ENCODE assay signal across 35 cellular contexts in the genomic region with DNA sequence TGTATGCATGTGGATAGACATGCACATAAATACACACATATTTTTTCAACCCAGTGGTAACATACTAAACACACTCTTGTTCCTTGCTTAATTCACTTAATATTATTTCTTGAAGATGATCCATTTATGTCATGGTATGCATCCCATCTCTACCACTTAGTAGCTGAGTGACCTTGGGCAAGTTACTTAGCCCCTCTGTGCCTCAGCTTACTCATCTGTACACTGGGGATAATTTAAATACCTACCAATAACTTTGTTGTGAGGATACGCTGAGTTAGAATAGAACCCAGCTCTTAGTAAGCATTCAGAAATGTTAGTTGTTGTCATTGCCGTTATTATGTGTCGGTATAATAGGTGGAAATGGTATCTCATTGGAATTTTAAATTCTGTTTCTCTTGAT. TPM values are rescaled to one million over a fixed set of nuclear protein-coding genes. Genes with fewer than 3 reads are reported as not detected.
DNase-seq lines count a peak whose midpoint lies in the region; ATAC-seq, FAIRE-seq and TF ChIP-seq lines count a peak whose summit lies in the region.
"Had no signal": no experiment of that assay in that cellular context is flagged by ENCODE, and none has a peak within 500 bp of the region (broad histone marks: within the 10 kb centered on the region; RNA-seq: fewer than 3 reads in every experiment).

No MANE protein-coding gene starts in this region.

- H3K4me1 ChIP-seq in HepG2 (ENCODE audit: insufficient read depth, low read length) (peaks cover 36% of the 10 kb centered on the region), right lobe of liver (peaks cover 0 to 23% (median 10%) of the 10 kb centered on the region in 4 donors), K562 (replicated peaks in 1 of 2; ENCODE audit: control insufficient read depth in 2 of 2, insufficient read depth in 2 of 2, low read length in 2 of 2) (peaks cover 0 to 2% of the 10 kb centered on the region in 2 experiments; a peak in 1 of 5 replicates)
- H3K4me1 ChIP-seq: BE2C had no signal

- no peaks in the 10 kb centered on the region for H3K9me3 Mint-ChIP-seq in activated T-helper 17 cell treated with anti-CD3 and anti-CD28 coated beads, Interleukin-2, amount 50 U/mL, for 72 hours
- H3K9me3 Mint-ChIP-seq: CD14-positive monocyte; CD4-positive, alpha-beta memory T cell; CD4-positive, alpha-beta T cell; CD4-positive, CD25-positive, alpha-beta regulatory T cell; CD8-positive, alpha-beta memory T cell; CD8-positive, alpha-beta T cell had no signal

- H3K9ac ChIP-seq in HepG2 (ENCODE audit: insufficient read depth, low read depth, low read length): no peak overlapping the region
- no peak overlapping the region for H3K9ac ChIP-seq in K562 (ENCODE audit: insufficient read depth in 1 of 2, low read depth in 2 of 2, low read length in 2 of 2)
- H3K9ac ChIP-seq: BLaER1; BLaER1 treated with 17β-estradiol and CSF1 and Interleukin-3, amounts not matched to agents 10 nM and 100 nM had no signal

- CTCF ChIA-PET in HepG2 (lab: Yijun Ruan, JAX; ENCODE audit: low intra/inter-chr PET ratio, low total read pairs) (no interaction called here), K562 (lab: Yijun Ruan, JAX; ENCODE audit: low intra/inter-chr PET ratio) (no interaction called here)

- H3K9me1 ChIP-seq in K562 (ENCODE audit: control insufficient read depth, insufficient read depth, low read length): no peaks in the 10 kb centered on the region

- no peaks in the 10 kb centered on the region for H3K27me3 ChIP-seq in HepG2 (ENCODE audit: control insufficient read depth in 1 of 2, insufficient read depth in 2 of 2, low read length in 2 of 2)
- H3K27me3 ChIP-seq in right lobe of liver: no peaks in the 10 kb centered on the region
- no peaks in the 10 kb centered on the region for H3K27me3 ChIP-seq in K562 (ENCODE audit: control insufficient read depth in 2 of 2, insufficient read depth in 2 of 2, low read length in 2 of 2)
- H3K27me3 ChIP-seq: BE2C; BLaER1; BLaER1 treated with 17β-estradiol and CSF1 and Interleukin-3, amounts not matched to agents 10 nM and 100 nM had no signal

- no TSS peak for BruUV-seq in HepG2 (replicated peaks; lab: Mats Ljungman, UMichigan)
- BruUV-seq in K562 (replicated peaks; lab: Mats Ljungman, UMichigan): no TSS peak

- no peak overlapping the region for H3K27ac Mint-ChIP-seq in activated T-helper 17 cell treated with anti-CD3 and anti-CD28 coated beads, Interleukin-2, amount 50 U/mL, for 72 hours
- H3K27ac Mint-ChIP-seq: B cell; CD14-positive monocyte; CD4-positive, alpha-beta T cell; CD4-positive, CD25-positive, alpha-beta regulatory T cell; CD8-positive, alpha-beta memory T cell; CD8-positive, alpha-beta T cell had no signal

- peaks cover 23 to 73% of the 10 kb centered on the region in 2 experiments for H3K36me3 ChIP-seq in HepG2 (replicated peaks in 1 of 2; ENCODE audit: control insufficient read depth in 1 of 2, insufficient read depth in 2 of 2, low read length in 2 of 2)
- peaks cover 0 to 69% (median 24%) of the 10 kb centered on the region in 4 donors for H3K36me3 ChIP-seq in right lobe of liver
- H3K36me3 ChIP-seq in K562 (ENCODE audit: control insufficient read depth, insufficient read depth, low read length): peaks cover 3% of the 10 kb centered on the region; the same call in 1 of the 3 replicates
- H3K36me3 ChIP-seq: BE2C, BLaER1 had no signal

- intact Hi-C loops in HepG2 (cut with micrococcal nuclease; ENCODE audit: unreplicated experiment): loop anchor here (10.0 kb wide), 1 partner anchor 136 kb away; no protein-coding TSS in a partner anchor
- intact Hi-C loops in right lobe of liver (cut with DNase I): loop anchor here in 1 of 2 donors (10.0 kb wide), 1 partner anchor 226 kb away; no protein-coding TSS in a partner anchor
- intact Hi-C loops in K562 (cut with micrococcal nuclease): no loop called here

- no peaks in the 10 kb centered on the region for H4K20me1 ChIP-seq in HepG2 (ENCODE audit: insufficient read depth, low read length)
- no peaks in the 10 kb centered on the region for H4K20me1 ChIP-seq in K562 (replicated peaks; ENCODE audit: control insufficient read depth, insufficient read depth, low read length)
- H4K20me1 ChIP-seq: BLaER1; BLaER1 treated with 17β-estradiol and CSF1 and Interleukin-3, amounts not matched to agents 10 nM and 100 nM had no signal

- H3K79me2 ChIP-seq in HepG2 (ENCODE audit: insufficient read depth, low read length) (peaks cover 9% of the 10 kb centered on the region), K562 (ENCODE audit: control insufficient read depth, insufficient read depth, low read length) (no peaks in the 10 kb centered on the region)

- H3K27ac ChIP-seq in HepG2 (ENCODE audit: extremely low read length, insufficient read depth, low read length) (no peak overlapping the region), right lobe of liver (no peak overlapping the region), K562 (ENCODE audit: extremely low read depth, low read depth, low read length) (no peak overlapping the region)
- H3K27ac ChIP-seq: 22Rv1; A549; BLaER1; BLaER1 treated with 17β-estradiol and CSF1 and Interleukin-3, amounts not matched to agents 10 nM and 100 nM; C4-2B had no signal

- H3K4me3 Mint-ChIP-seq in activated T-helper 17 cell treated with anti-CD3 and anti-CD28 coated beads, Interleukin-2, amount 50 U/mL, for 72 hours: no peak overlapping the region
- H3K4me3 Mint-ChIP-seq: B cell; CD14-positive monocyte; CD4-positive, alpha-beta memory T cell; CD4-positive, alpha-beta T cell; CD4-positive, CD25-positive, alpha-beta regulatory T cell; CD8-positive, alpha-beta memory T cell; CD8-positive, alpha-beta T cell had no signal

- H3K36me3 Mint-ChIP-seq in activated T-helper 17 cell treated with anti-CD3 and anti-CD28 coated beads, Interleukin-2, amount 50 U/mL, for 72 hours (ENCODE audit: low read depth): no peaks in the 10 kb centered on the region
- H3K36me3 Mint-ChIP-seq: CD4-positive, alpha-beta memory T cell; CD4-positive, CD25-positive, alpha-beta regulatory T cell; CD8-positive, alpha-beta T cell had no signal

- no peak overlapping the region for H2AFZ ChIP-seq in HepG2 (ENCODE audit: low read length)
- H2AFZ ChIP-seq in K562 (ENCODE audit: low read depth, low read length): no peak overlapping the region

- no peaks in the 10 kb centered on the region for H3K27me3 Mint-ChIP-seq in activated T-helper 17 cell treated with anti-CD3 and anti-CD28 coated beads, Interleukin-2, amount 50 U/mL, for 72 hours
- H3K27me3 Mint-ChIP-seq: B cell; CD4-positive, alpha-beta memory T cell; CD4-positive, alpha-beta T cell; CD4-positive, CD25-positive, alpha-beta regulatory T cell; CD8-positive, alpha-beta memory T cell had no signal

- TF ChIP-seq EP300 in HepG2 (IDR thresholded peaks at IDR 0.05; ENCODE audit: low read depth in 2 of 2, low read length in 2 of 2) (no peak), HepG2 (CRISPR knock-in tag; IDR thresholded peaks at IDR 0.05; ENCODE audit: borderline replicate concordance) (no peak), K562 (IDR thresholded peaks at IDR 0.05; ENCODE audit: low read length) (no peak)

- TF ChIP-seq RAD21 in HepG2 (CRISPR knock-in tag; IDR thresholded peaks at IDR 0.05) (no peak), K562 (CRISPR knock-in tag; conservative IDR thresholded peaks at IDR 0.05 in 1 of 2, IDR thresholded peaks at IDR 0.05 in 1 of 2) (no peak)

- POLR2A ChIA-PET in HepG2 (lab: Yijun Ruan, JAX) (no interaction called here), K562 (lab: Yijun Ruan, JAX) (interaction anchor here (0.6 kb wide), 1 partner anchor 20 kb away, joined by 4 read pairs; no protein-coding TSS in a partner anchor)

- no peak overlapping the region for H3K4me2 ChIP-seq in HepG2 (ENCODE audit: low read depth, low read length)
- no peak overlapping the region for H3K4me2 ChIP-seq in K562 (ENCODE audit: insufficient read depth, low read length)
- H3K4me2 ChIP-seq: A549; BLaER1; BLaER1 treated with 17β-estradiol and CSF1 and Interleukin-3, amounts not matched to agents 10 nM and 100 nM had no signal

- H3K4me3 ChIP-seq in HepG2 (replicated peaks in 1 of 3; ENCODE audit: insufficient read depth in 1 of 3, low read depth in 2 of 3, low read length in 3 of 3): no peak overlapping the region
- no peak overlapping the region for H3K4me3 ChIP-seq in right lobe of liver
- H3K4me3 ChIP-seq in K562: no peak overlapping the region
- H3K4me3 ChIP-seq: A549; BLaER1; BLaER1 treated with 17β-estradiol and CSF1 and Interleukin-3, amounts not matched to agents 10 nM and 100 nM had no signal

- H3K4me1 Mint-ChIP-seq in activated T-helper 17 cell treated with anti-CD3 and anti-CD28 coated beads, Interleukin-2, amount 50 U/mL, for 72 hours: no peaks in the 10 kb centered on the region
- H3K4me1 Mint-ChIP-seq: CD14-positive monocyte; CD4-positive, alpha-beta memory T cell; CD4-positive, CD25-positive, alpha-beta regulatory T cell; CD8-positive, alpha-beta memory T cell had no signal

- H3K9me3 ChIP-seq in HepG2 (ENCODE audit: low read length): no peaks in the 10 kb centered on the region
- no peaks in the 10 kb centered on the region for H3K9me3 ChIP-seq in right lobe of liver
- no peaks in the 10 kb centered on the region for H3K9me3 ChIP-seq in K562 (replicated peaks; ENCODE audit: control insufficient read depth, insufficient read depth, low read depth, low read length)
- H3K9me3 ChIP-seq: A549; BE2C; BLaER1; BLaER1 treated with 17β-estradiol and CSF1 and Interleukin-3, amounts not matched to agents 10 nM and 100 nM; Caco-2 had no signal

- FAIRE-seq in HepG2 (lab: Jason Lieb, UNC) (no peak), K562 (lab: Jason Lieb, UNC) (no peak)
- FAIRE-seq: A204.1, A549, D721Med had no signal

- 96% methylated on average over 3 of the region's 3 CpGs for whole genome bisulfite sequencing in HepG2 (ENCODE audit: low lambda C conversion rate)
- WGBS in right lobe of liver (ENCODE audit: insufficient coverage, low coverage, low lambda C conversion rate, missing lambda C conversion rate): 86% methylated on average over 3 of the region's 3 CpGs
- 89% methylated on average over 3 of the region's 3 CpGs for WGBS in K562 (ENCODE audit: insufficient coverage, low coverage, missing lambda C conversion rate)

- ATAC-seq in HepG2 (no peak), right lobe of liver (no peak), K562 (no peak), HG02870 (IDR thresholded peaks at IDR 0.05; ENCODE audit: unreplicated experiment) (no peak)
- peak; percentile 34 for ATAC-seq in activated T-helper 17 cell treated with anti-CD3 and anti-CD28 coated beads, Interleukin-2, amount 50 U/mL, for 72 hours (replicated peaks)
- ATAC-seq: A549; CD8-positive, alpha-beta T cell had no signal

- no peak for TF ChIP-seq CTCF in HepG2 (CRISPR knock-in tag; IDR thresholded peaks at IDR 0.05)
- no peak for TF ChIP-seq CTCF in right lobe of liver (IDR thresholded peaks at IDR 0.05)
- no peak for TF ChIP-seq CTCF in K562 (IDR thresholded peaks at IDR 0.05 in 2 of 3, conservative IDR thresholded peaks at IDR 0.05 in 1 of 3; ENCODE audit: insufficient read depth in 2 of 3, low read depth in 1 of 3, low read length in 3 of 3)

- in situ Hi-C loops in HepG2 (cut with HindIII; ENCODE audit: extremely low pct_ligation_motif_present, low pct_unique_long_range_greater_than_20kb) (no loop called here), K562 (cut with MboI) (no loop called here)

- no peak for TF ChIP-seq POLR2A in HepG2 (IDR thresholded peaks at IDR 0.05; ENCODE audit: insufficient read depth in 1 of 2, low read depth in 2 of 2, low read length in 2 of 2)
- TF ChIP-seq POLR2A in right lobe of liver (IDR thresholded peaks at IDR 0.05): no peak
- TF ChIP-seq POLR2A in K562 (conservative IDR thresholded peaks at IDR 0.05): no peak

- no peak for DNase-seq in HepG2 (ENCODE audit: low spot score)
- no peak for DNase-seq in right lobe of liver
- DNase-seq in K562 (ENCODE audit: extremely low read depth in 1 of 4, low spot score in 3 of 4): no peak
- no peak for DNase-seq in activated gamma-delta T cell (lab: John Stamatoyannopoulos, UW)
- DNase-seq: 8988T; ACHN; AML-193; BE2C; C1 segment of cervical spinal cord; Caco-2; Calu3; CD4-positive, alpha-beta memory T cell; CD4-positive, alpha-beta T cell; CD4-positive, CD25-positive, alpha-beta regulatory T cell; CD8-positive, alpha-beta memory T cell; CD8-positive, alpha-beta T cell; COR-L47; DMS 273 treated with DMSO at 0.1 percent for 48 hours; DMS153; DMS53; DMS79; DMS79 treated with DMSO at 0.1 percent for 48 hours; DND-41; EL had no signal

RNA-seq across cellular contexts. Expression of a gene that starts 41.4 kb away (rescaled TPM):
- total RNA-seq in HepG2 (2016; rRNA removed; fragmentation: Illumina TruSeq; extraction: Trizol): 61.0 and 87.0 TPM in 2 replicates
- 8.9 and 9.7 TPM in 2 replicates for total RNA-seq in HepG2 (2016; cell fraction: cytosol; rRNA removed; fragmentation: Illumina TruSeq; extraction: Trizol; ENCODE audit: low read depth)
- 59.7 and 78.6 TPM in 2 replicates for total RNA-seq in HepG2 (2016; cell fraction: insoluble cytoplasmic fraction; rRNA removed; fragmentation: Illumina TruSeq; extraction: Trizol)
- total RNA-seq in HepG2 (2016; cell fraction: membrane; rRNA removed; fragmentation: Illumina TruSeq; extraction: Trizol): 27.8 and 30.9 TPM in 2 replicates
- 36.3 and 40.0 TPM in 2 replicates for total RNA-seq in HepG2 (2016; cell fraction: nucleus; rRNA removed; fragmentation: Illumina TruSeq; extraction: Trizol)
- polyA plus RNA-seq in HepG2 (2011; rRNA removed): 70.4 and 76.9 TPM in 2 replicates
- 80.2 and 86.3 TPM in 2 replicates for polyA plus RNA-seq in HepG2 (2011; cell fraction: cytosol; rRNA removed)
- polyA plus RNA-seq in HepG2 (2011; cell fraction: nucleus; rRNA removed): 71.8 and 99.8 TPM in 2 replicates
- 46.7 and 54.6 TPM in 2 replicates for polyA plus RNA-seq in HepG2 (2012)
- polyA plus RNA-seq in HepG2 (2016; cell fraction: cytosol; fragmentation: Illumina TruSeq; extraction: Trizol; ENCODE audit: low read depth): 6.6 and 8.5 TPM in 2 replicates
- polyA plus RNA-seq in HepG2 (2016; cell fraction: insoluble cytoplasmic fraction; fragmentation: Illumina TruSeq; extraction: Trizol; ENCODE audit: low read depth): 47.8 and 57.1 TPM in 2 replicates
- polyA plus RNA-seq in HepG2 (2016; cell fraction: membrane; fragmentation: Illumina TruSeq; extraction: Trizol; ENCODE audit: low read depth): 14.4 and 15.0 TPM in 2 replicates
- polyA plus RNA-seq in HepG2 (2016; cell fraction: nucleus; fragmentation: Illumina TruSeq; extraction: Trizol; ENCODE audit: insufficient read depth, low read depth): 39.6 and 49.5 TPM in 2 replicates
- 28.7 and 145 TPM in 2 replicates for polyA minus RNA-seq in HepG2 (2011; rRNA and poly(A)+ RNA removed; ENCODE audit: low replicate concordance)
- polyA minus RNA-seq in HepG2 (2011; cell fraction: cytosol; rRNA and poly(A)+ RNA removed): 64.1 and 82.7 TPM in 2 replicates
- polyA minus RNA-seq in HepG2 (2011; cell fraction: nucleus; rRNA and poly(A)+ RNA removed): 115 and 140 TPM in 2 replicates
- 10 to 100 TPM; 55.3 to 88.9 (median 69.4) TPM for total RNA-seq in right lobe of liver
- 1 to 10 TPM in 1 of 2 donors, under 1 TPM in 1; 0.35 to 1.5 TPM for total RNA-seq in activated T-helper 17 cell treated with anti-CD3 and anti-CD28 coated beads, Interleukin-2, amount 50 U/mL, for 72 hours
- total RNA-seq in K562 (2011; cell fraction: chromatin; rRNA removed; ENCODE audit: low replicate concordance): 39.9 and 41.6 TPM in 2 replicates
- 22.4 and 27.0 TPM in 2 replicates for total RNA-seq in K562 (2011; cell fraction: nucleolus; rRNA removed)
- 20.4 and 26.9 TPM in 2 replicates for total RNA-seq in K562 (2011; cell fraction: nucleoplasm; rRNA removed)
- 2.6 and 3.1 TPM in 2 replicates for total RNA-seq in K562 (2014; rRNA removed)
- 4.3 and 5.3 TPM in 2 replicates for total RNA-seq in K562 (2014; rRNA removed; fragmentation: Illumina TruSeq; extraction: Trizol)
- total RNA-seq in K562 (2015; rRNA removed; fragmentation: Illumina TruSeq; extraction: Trizol): 4.4 and 5.0 TPM in 2 replicates
- total RNA-seq in K562 (2021): 5.1 and 6.6 TPM in 2 replicates
- 12.0 and 25.4 TPM in 2 replicates for polyA plus RNA-seq in K562 (2011; rRNA removed)
- 12.8 and 23.1 TPM in 2 replicates for polyA plus RNA-seq in K562 (2011; cell fraction: cytosol; rRNA removed)
- polyA plus RNA-seq in K562 (2011; cell fraction: nucleus; rRNA removed): 12.7 and 20.4 TPM in 2 replicates
- polyA plus RNA-seq in K562 (2012): 3.7 and 6.7 TPM in 2 replicates
- 3.4 and 5.4 TPM in 2 replicates for polyA plus RNA-seq in K562 (2014; fragmentation: Illumina TruSeq; extraction: Trizol)
- polyA plus RNA-seq in K562 (2014; fragmentation: Nextera tagmentation; extraction: Ambion mirVana): 1 to 10 TPM; 1.8 to 2.6 TPM
- polyA plus RNA-seq in K562 (2014; rRNA removed): 4.5 and 5.3 TPM in 2 replicates
- 13.6 and 24.1 TPM in 2 replicates for polyA minus RNA-seq in K562 (2011; rRNA and poly(A)+ RNA removed)
- 3.8 and 7.8 TPM in 2 replicates for polyA minus RNA-seq in K562 (2011; cell fraction: cytosol; rRNA and poly(A)+ RNA removed)
- polyA minus RNA-seq in K562 (2011; cell fraction: nucleus; rRNA and poly(A)+ RNA removed): 6.9 and 27.2 TPM in 2 replicates
- total RNA-seq: CD4-positive, alpha-beta T cell; CD4-positive, CD25-positive, alpha-beta regulatory T cell; CD8-positive, alpha-beta T cell had no signal
- polyA plus RNA-seq: CD4-positive, CD25-positive, alpha-beta regulatory T cell; CD8-positive, alpha-beta memory T cell had no signal

RNA-seq across cellular contexts. Expression of a gene that starts 52.4 kb away (rescaled TPM):
- 0.52 and 0.71 TPM in 2 replicates for total RNA-seq in HepG2 (2016; rRNA removed; fragmentation: Illumina TruSeq; extraction: Trizol)
- total RNA-seq in HepG2 (2016; cell fraction: cytosol; rRNA removed; fragmentation: Illumina TruSeq; extraction: Trizol; ENCODE audit: low read depth): 0.40 and 0.62 TPM in 2 replicates
- total RNA-seq in HepG2 (2016; cell fraction: insoluble cytoplasmic fraction; rRNA removed; fragmentation: Illumina TruSeq; extraction: Trizol): 0.31 and 0.54 TPM in 2 replicates
- 1.0 and 1.2 TPM in 2 replicates for total RNA-seq in HepG2 (2016; cell fraction: membrane; rRNA removed; fragmentation: Illumina TruSeq; extraction: Trizol)
- total RNA-seq in HepG2 (2016; cell fraction: nucleus; rRNA removed; fragmentation: Illumina TruSeq; extraction: Trizol): 0.71 and 0.72 TPM in 2 replicates
- 0.18 and 0.33 TPM in 2 replicates for polyA plus RNA-seq in HepG2 (2011; rRNA removed)
- polyA plus RNA-seq in HepG2 (2011; cell fraction: cytosol; rRNA removed): 0.05 and 0.12 TPM in 2 replicates
- 0.19 and 0.23 TPM in 2 replicates for polyA plus RNA-seq in HepG2 (2011; cell fraction: nucleus; rRNA removed)
- polyA plus RNA-seq in HepG2 (2012): 0.12 and 0.39 TPM in 2 replicates
- 0.02 TPM in 1 of 2 replicates, not detected in the other for polyA plus RNA-seq in HepG2 (2016; cell fraction: cytosol; fragmentation: Illumina TruSeq; extraction: Trizol; ENCODE audit: low read depth)
- 0.17 and 0.19 TPM in 2 replicates for polyA plus RNA-seq in HepG2 (2016; cell fraction: insoluble cytoplasmic fraction; fragmentation: Illumina TruSeq; extraction: Trizol; ENCODE audit: low read depth)
- 0.03 and 0.06 TPM in 2 replicates for polyA plus RNA-seq in HepG2 (2016; cell fraction: membrane; fragmentation: Illumina TruSeq; extraction: Trizol; ENCODE audit: low read depth)
- 0.61 and 0.71 TPM in 2 replicates for polyA plus RNA-seq in HepG2 (2016; cell fraction: nucleus; fragmentation: Illumina TruSeq; extraction: Trizol; ENCODE audit: insufficient read depth, low read depth)
- 0.20 and 7.2 TPM in 2 replicates for polyA minus RNA-seq in HepG2 (2011; rRNA and poly(A)+ RNA removed; ENCODE audit: low replicate concordance)
- polyA minus RNA-seq in HepG2 (2011; cell fraction: cytosol; rRNA and poly(A)+ RNA removed): 0.26 and 0.59 TPM in 2 replicates
- 0.62 and 0.90 TPM in 2 replicates for polyA minus RNA-seq in HepG2 (2011; cell fraction: nucleus; rRNA and poly(A)+ RNA removed)
- 1 to 10 TPM; 1.2 to 3.4 (median 2.4) TPM for total RNA-seq in right lobe of liver
- total RNA-seq in activated T-helper 17 cell treated with anti-CD3 and anti-CD28 coated beads, Interleukin-2, amount 50 U/mL, for 72 hours: 1 to 10 TPM; 2.7 to 3.0 TPM
- 1.7 and 5.7 TPM in 2 replicates for total RNA-seq in K562 (2011; cell fraction: chromatin; rRNA removed; ENCODE audit: low replicate concordance)
- total RNA-seq in K562 (2011; cell fraction: nucleolus; rRNA removed): 1.0 and 1.4 TPM in 2 replicates
- 2.3 and 3.6 TPM in 2 replicates for total RNA-seq in K562 (2011; cell fraction: nucleoplasm; rRNA removed)
- total RNA-seq in K562 (2014; rRNA removed): 0.64 and 0.65 TPM in 2 replicates
- 1.4 and 1.6 TPM in 2 replicates for total RNA-seq in K562 (2014; rRNA removed; fragmentation: Illumina TruSeq; extraction: Trizol)
- total RNA-seq in K562 (2015; rRNA removed; fragmentation: Illumina TruSeq; extraction: Trizol): 0.68 and 0.91 TPM in 2 replicates
- 0.95 and 1.5 TPM in 2 replicates for total RNA-seq in K562 (2021)
- 0.69 and 1.9 TPM in 2 replicates for polyA plus RNA-seq in K562 (2011; rRNA removed)
- 0.36 and 0.41 TPM in 2 replicates for polyA plus RNA-seq in K562 (2011; cell fraction: cytosol; rRNA removed)
- polyA plus RNA-seq in K562 (2011; cell fraction: nucleus; rRNA removed): 0.45 and 0.51 TPM in 2 replicates
- 0.76 and 1.0 TPM in 2 replicates for polyA plus RNA-seq in K562 (2012)
- 1.1 and 1.3 TPM in 2 replicates for polyA plus RNA-seq in K562 (2014; fragmentation: Illumina TruSeq; extraction: Trizol)
- under 1 TPM; 0.08 to 0.45 TPM for polyA plus RNA-seq in K562 (2014; fragmentation: Nextera tagmentation; extraction: Ambion mirVana)
- polyA plus RNA-seq in K562 (2014; rRNA removed): 0.62 and 1.00 TPM in 2 replicates
- 1.7 and 2.6 TPM in 2 replicates for polyA minus RNA-seq in K562 (2011; rRNA and poly(A)+ RNA removed)
- polyA minus RNA-seq in K562 (2011; cell fraction: cytosol; rRNA and poly(A)+ RNA removed): 0.46 and 1.3 TPM in 2 replicates
- 0.54 and 0.67 TPM in 2 replicates for polyA minus RNA-seq in K562 (2011; cell fraction: nucleus; rRNA and poly(A)+ RNA removed)
- total RNA-seq: Caco-2 had no signal
